8 cellular contexts compared by ENCODE assay signal in genomic region chr11:65652511-65653228, GRCh38. TPM values are rescaled to one million over a fixed set of nuclear protein-coding genes. Genes with fewer than 3 reads are reported as not detected.
DNase-seq lines count a peak whose midpoint lies in the region; ATAC-seq and TF ChIP-seq lines count a peak whose summit lies in the region.

No MANE protein-coding gene starts in this region.

- TF ChIP-seq EP300 in ovary (IDR thresholded peaks at IDR 0.05) = no peak

- H3K4me1 ChIP-seq in ovary (ENCODE audit: insufficient read depth) (peaks cover 18% of the 10 kb centered on the region), thymus (ENCODE audit: control insufficient read depth, insufficient read depth, low read length) (peaks cover 9% of the 10 kb centered on the region)

- ATAC-seq in HG02588 (IDR thresholded peaks at IDR 0.05; ENCODE audit: unreplicated experiment) (peak; percentile 79), SK-N-SH treated with all-trans-retinoic acid at 6 μM for 48 hours (peak; percentile 78)

- peak; percentile 94 for DNase-seq in NCI-H1092 (lab: John Stamatoyannopoulos, UW)
- DNase-seq in glutamatergic neuron = peak; percentile 93
- peak; percentile 95 to 98 (median 97) for DNase-seq in ovary

- H3K36me3 ChIP-seq in ovary (no peaks in the 10 kb centered on the region), thymus (ENCODE audit: control insufficient read depth, insufficient read depth) (peaks cover 61% of the 10 kb centered on the region)

- H3K4me3 ChIP-seq in GM08714 (ENCODE audit: low read length) (peak overlapping the region; percentile 57; the same call in 1 of the 2 replicates), ovary (peak overlapping the region; percentile 63), thymus (ENCODE audit: low read length) (peak overlapping the region; percentile 58)

- no peaks in the 10 kb centered on the region for H3K9me3 Mint-ChIP-seq in activated naive CD8-positive, alpha-beta T cell (ENCODE audit: low read depth)
- peaks cover 18% of the 10 kb centered on the region for H3K9me3 Mint-ChIP-seq in glutamatergic neuron (ENCODE audit: unreplicated experiment)

- H3K4me1 Mint-ChIP-seq in activated naive CD8-positive, alpha-beta T cell (ENCODE audit: low read depth) = peaks cover 56% of the 10 kb centered on the region
- peaks cover 12% of the 10 kb centered on the region for H3K4me1 Mint-ChIP-seq in glutamatergic neuron (ENCODE audit: low read depth, unreplicated experiment)

- H3K27ac ChIP-seq in ovary (peak overlapping the region; percentile 74 to 98), thymus (ENCODE audit: low read depth) (peak overlapping the region; percentile 94)

- intact Hi-C loops in ovary (cut with DNase I) = loop anchor here in 2 of 4 donors (5.0 kb wide), 1 partner anchor 80 kb away; the partner anchor contains the start of genes FAM89B (in 2 of the 2) and ZNRD2 (in 2 of the 2)

- H3K27me3 ChIP-seq in ovary (no peaks in the 10 kb centered on the region), thymus (ENCODE audit: control insufficient read depth, insufficient read depth) (no peaks in the 10 kb centered on the region)

- H3K9me3 ChIP-seq in ovary = no peaks in the 10 kb centered on the region
- no peaks in the 10 kb centered on the region for H3K9me3 ChIP-seq in thymus (ENCODE audit: control insufficient read depth)

- peak overlapping the region; percentile 93 for H3K27ac Mint-ChIP-seq in activated naive CD8-positive, alpha-beta T cell
- H3K27ac Mint-ChIP-seq in glutamatergic neuron (ENCODE audit: unreplicated experiment) = peak overlapping the region; percentile 99

- peak; percentile 70 for TF ChIP-seq POLR2A in ovary (IDR thresholded peaks at IDR 0.05)

- TF ChIP-seq CTCF in glutamatergic neuron (IDR thresholded peaks at IDR 0.05; ENCODE audit: partially characterized antibody, unreplicated experiment) (no peak), ovary (IDR thresholded peaks at IDR 0.05) (peak in 2 of 3 donors; percentile 9 to 22)

- H3K27me3 Mint-ChIP-seq in activated naive CD8-positive, alpha-beta T cell = no peaks in the 10 kb centered on the region
- H3K27me3 Mint-ChIP-seq in glutamatergic neuron (ENCODE audit: unreplicated experiment) = peaks cover 19% of the 10 kb centered on the region

- WGBS in ovary, 3 donors = 0 to 1% (median 1%) methylated on average over 54 to 68 of the region's 68 CpGs
- under 1% methylated on average over 68 of the region's 68 CpGs for WGBS in thymus

- peak overlapping the region; percentile 89 for H3K4me3 Mint-ChIP-seq in activated naive CD8-positive, alpha-beta T cell
- H3K4me3 Mint-ChIP-seq in glutamatergic neuron (ENCODE audit: unreplicated experiment) = peak overlapping the region; percentile 90

- no peaks in the 10 kb centered on the region for H3K36me3 Mint-ChIP-seq in activated naive CD8-positive, alpha-beta T cell
- H3K36me3 Mint-ChIP-seq in glutamatergic neuron (ENCODE audit: unreplicated experiment) = peaks cover 6% of the 10 kb centered on the region

TF ChIP-seq in SK-N-SH treated with all-trans-retinoic acid at 6 μM for 48 hours, 23 proteins besides CTCF, POLR2A, EP300 and RAD21 (continues in another document):
- TF ChIP-seq PPARA (CRISPR knock-in tag; IDR thresholded peaks at IDR 0.05; ENCODE audit: borderline replicate concordance) (no peak), OSR1 (CRISPR knock-in tag; IDR thresholded peaks at IDR 0.05) (no peak), ZNF8 (CRISPR knock-in tag; IDR thresholded peaks at IDR 0.05) (no peak), ZNF70 (CRISPR knock-in tag; IDR thresholded peaks at IDR 0.05) (no peak), ZFP3 (CRISPR knock-in tag; IDR thresholded peaks at IDR 0.05) (peak; percentile 61; the same call in 1 of the 2 replicates), ZNF565 (CRISPR knock-in tag; conservative IDR thresholded peaks at IDR 0.05; ENCODE audit: low read depth) (no peak), TCF4 (CRISPR knock-in tag; IDR thresholded peaks at IDR 0.05; ENCODE audit: borderline replicate concordance) (no peak), ZFP30 (CRISPR knock-in tag; IDR thresholded peaks at IDR 0.05) (no peak), TSHZ2 (CRISPR knock-in tag; IDR thresholded peaks at IDR 0.05) (0 out of 2 replicates have a peak, but pooled peaks have one; percentile 15), GLIS3 (CRISPR knock-in tag; IDR thresholded peaks at IDR 0.05) (0 out of 2 replicates have a peak, but pooled peaks have one; percentile 7), SNAI2 (CRISPR knock-in tag; IDR thresholded peaks at IDR 0.05) (no peak), ZC3H10 (CRISPR knock-in tag; IDR thresholded peaks at IDR 0.05) (no peak), RARB (CRISPR knock-in tag; IDR thresholded peaks at IDR 0.05) (no peak), CSDC2 (CRISPR knock-in tag; IDR thresholded peaks at IDR 0.05) (peak; percentile 29; the same call in 1 of the 2 replicates), ESRRG (CRISPR knock-in tag; IDR thresholded peaks at IDR 0.05) (no peak), TOX (CRISPR knock-in tag; IDR thresholded peaks at IDR 0.05; ENCODE audit: borderline replicate concordance) (no peak), CSRNP3 (CRISPR knock-in tag; IDR thresholded peaks at IDR 0.05) (no peak)
- TF ChIP-seq, protein P1, sequence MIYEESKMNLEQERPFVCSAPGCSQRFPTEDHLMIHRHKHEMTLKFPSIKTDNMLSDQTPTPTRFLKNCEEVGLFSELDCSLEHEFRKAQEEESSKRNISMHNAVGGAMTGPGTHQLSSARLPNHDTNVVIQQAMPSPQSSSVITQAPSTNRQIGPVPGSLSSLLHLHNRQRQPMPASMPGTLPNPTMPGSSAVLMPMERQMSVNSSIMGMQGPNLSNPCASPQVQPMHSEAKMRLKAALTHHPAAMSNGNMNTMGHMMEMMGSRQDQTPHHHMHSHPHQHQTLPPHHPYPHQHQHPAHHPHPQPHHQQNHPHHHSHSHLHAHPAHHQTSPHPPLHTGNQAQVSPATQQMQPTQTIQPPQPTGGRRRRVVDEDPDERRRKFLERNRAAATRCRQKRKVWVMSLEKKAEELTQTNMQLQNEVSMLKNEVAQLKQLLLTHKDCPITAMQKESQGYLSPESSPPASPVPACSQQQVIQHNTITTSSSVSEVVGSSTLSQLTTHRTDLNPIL (CRISPR knock-in tag; IDR thresholded peaks at IDR 0.05; ENCODE audit: low read depth) = peak; percentile 27; the same call in 1 of the 2 replicates

RNA-seq across cellular contexts. Expression of gene RELA, which starts 10.0 kb away (rescaled TPM):
- total RNA-seq in glutamatergic neuron (ENCODE audit: unreplicated experiment) = 61.2 TPM
- 100 to 1,000 TPM in 1 of 7 donors, 10 to 100 TPM in 6; 50.8 to 102 (median 91.6) TPM for total RNA-seq in ovary
- 10 to 100 TPM; 52.0 to 55.0 TPM for polyA plus RNA-seq in ovary
- polyA plus RNA-seq in thymus = 41.9 TPM

RNA-seq across cellular contexts. Expression of gene SIPA1, which starts 14.8 kb away (rescaled TPM):
- total RNA-seq in glutamatergic neuron (ENCODE audit: unreplicated experiment) (21.4 TPM), ovary (10 to 100 TPM; 15.0 to 48.2 (median 42.6) TPM)
- polyA plus RNA-seq in ovary (10 to 100 TPM; 10.0 to 26.7 TPM), thymus (153 TPM)

RNA-seq across cellular contexts. Expression of gene PCNX3, which starts 37.1 kb away (rescaled TPM):
- total RNA-seq in glutamatergic neuron (ENCODE audit: unreplicated experiment) (43.3 TPM), ovary (10 to 100 TPM; 10.6 to 42.1 (median 28.2) TPM)
- polyA plus RNA-seq in ovary (10 to 100 TPM in 1 of 2 donors, 1 to 10 TPM in 1; 3.3 to 14.8 TPM), thymus (23.4 TPM)

RNA-seq across cellular contexts. Expression of gene MAP3K11, which starts 38.6 kb away (rescaled TPM):
- total RNA-seq in glutamatergic neuron (ENCODE audit: unreplicated experiment) (58.6 TPM), ovary (10 to 100 TPM; 23.2 to 51.9 (median 46.0) TPM)
- polyA plus RNA-seq in ovary (10 to 100 TPM in 1 of 2 donors, 1 to 10 TPM in 1; 6.7 to 27.9 TPM), thymus (61.0 TPM)

RNA-seq across cellular contexts. Expression of gene KCNK7, which starts 57.1 kb away (rescaled TPM):
- total RNA-seq in glutamatergic neuron (ENCODE audit: unreplicated experiment) = 0.69 TPM
- 1 to 10 TPM in 3 of 7 donors, under 1 TPM in 4; 0.65 to 4.0 (median 0.95) TPM for total RNA-seq in ovary
- polyA plus RNA-seq in ovary = 1 to 10 TPM in 1 of 2 donors, not detected in 1; 1.5 TPM
- 3.8 TPM for polyA plus RNA-seq in thymus

Comparison
In these comparisons a context has a peak if more than half of its experiments do, and no peak if none do; other contexts are left out.
1. Peak in every context shown above with its lines: DNase-seq, ATAC-seq, H3K4me3 ChIP-seq and H3K27ac ChIP-seq.